In the genomic region with DNA sequence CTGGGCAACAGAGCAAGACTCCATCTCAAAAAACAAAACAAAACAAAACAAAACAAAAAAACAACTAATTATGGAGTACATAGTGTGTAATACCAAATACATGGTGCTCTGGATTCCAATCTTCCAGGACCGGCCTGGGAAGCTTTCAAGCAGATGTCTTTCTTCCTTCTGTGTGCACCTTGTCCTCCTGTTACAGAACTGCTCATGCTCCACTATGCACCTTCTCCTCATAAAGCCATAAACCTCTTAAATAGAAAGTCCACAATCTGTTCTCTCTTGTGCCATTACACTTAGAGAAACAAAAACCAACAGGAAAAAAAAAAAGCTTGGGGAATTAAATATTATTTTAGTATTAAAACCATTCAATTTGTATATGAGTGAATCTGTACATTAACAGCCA, we compare ENCODE assay signal across 28 cellular contexts.
"Had no signal": no experiment of that assay in that cellular context is flagged by ENCODE, and none has a peak within 500 bp of the region (broad histone marks: within the 10 kb centered on the region; RNA-seq: fewer than 3 reads in every experiment).

No MANE protein-coding gene starts in this region.

- ATAC-seq: heart right ventricle; natural killer cell; right cardiac atrium; sciatic nerve; stimulated activated memory B cell treated with anti-CD40 and anti-IgM and Interleukin-4, amounts not matched to agents 10 μg/mL and 1 μg/mL and 100 μg/mL, for 72 hours; stimulated activated naive CD8-positive, alpha-beta T cell treated with anti-CD3 and anti-CD28 coated beads, Interleukin-15, amount 100 ng/mL, for 72 hours had no signal

- H3K27me3 Mint-ChIP-seq: naive B cell; stimulated activated memory B cell treated with anti-CD40 and anti-IgM and Interleukin-4, amounts not matched to agents 10 μg/mL and 1 μg/mL and 100 μg/mL, for 72 hours; stimulated activated naive CD8-positive, alpha-beta T cell treated with anti-CD3 and anti-CD28 coated beads, Interleukin-15, amount 100 ng/mL, for 72 hours had no signal

- H3K4me1 Mint-ChIP-seq: naive B cell; natural killer cell; neural progenitor cell; stimulated activated memory B cell treated with anti-CD40 and anti-IgM and Interleukin-4, amounts not matched to agents 10 μg/mL and 1 μg/mL and 100 μg/mL, for 72 hours; stimulated activated naive CD8-positive, alpha-beta T cell treated with anti-CD3 and anti-CD28 coated beads, Interleukin-15, amount 100 ng/mL, for 72 hours had no signal

- H3K36me3 ChIP-seq: heart right ventricle, left ventricle myocardium inferior, neural progenitor cell, neutrophil, ovary, prostate gland, upper lobe of left lung had no signal

- H3K9me3 ChIP-seq: heart right ventricle, left ventricle myocardium inferior, neutrophil, ovary, prostate gland, tibial nerve, upper lobe of left lung had no signal

- DNase-seq: heart right ventricle; hippocampal formation; left ventricle myocardium inferior; mesendoderm; naive B cell; natural killer cell; nephron progenitor cell; ovary; posterior cingulate gyrus; retina; right cardiac atrium; stimulated activated CD4-positive, alpha-beta T cell treated with anti-CD3 and anti-CD28 coated beads, Interleukin-1b, Interleukin-23, amount 100 ng/mL, for 48 hours; stimulated activated CD4-positive, alpha-beta T cell treated with anti-CD3 and anti-CD28 coated beads, Interleukin-2, amount 100 ng/mL, for 48 hours; stimulated activated CD4-positive, alpha-beta T cell treated with anti-CD3 and anti-CD28 coated beads, Interleukin-4, amount 100 ng/mL, for 4 hours; stimulated activated CD8-positive, alpha-beta memory T cell treated with anti-CD3 and anti-CD28 coated beads, Interleukin-4, amount 100 ng/mL, for 48 hours; stimulated activated naive CD4-positive, alpha-beta T cell treated with Interleukin-2 at 50 U/mL for 16 hours; stimulated activated naive CD8-positive, alpha-beta T cell treated with anti-CD3 and anti-CD28 coated beads, Interleukin-15, amount 100 ng/mL, for 72 hours; substantia nigra; upper lobe of left lung had no signal

- H3K4me3 Mint-ChIP-seq: naive B cell; natural killer cell; nephron progenitor cell; neural progenitor cell; stimulated activated memory B cell treated with anti-CD40 and anti-IgM and Interleukin-4, amounts not matched to agents 10 μg/mL and 1 μg/mL and 100 μg/mL, for 72 hours; stimulated activated naive CD8-positive, alpha-beta T cell treated with anti-CD3 and anti-CD28 coated beads, Interleukin-15, amount 100 ng/mL, for 72 hours had no signal

- H2AFZ ChIP-seq: neural progenitor cell had no signal

- H3K27ac Mint-ChIP-seq: naive B cell; natural killer cell; nephron progenitor cell; neural progenitor cell; stimulated activated memory B cell treated with anti-CD40 and anti-IgM and Interleukin-4, amounts not matched to agents 10 μg/mL and 1 μg/mL and 100 μg/mL, for 72 hours; stimulated activated naive CD8-positive, alpha-beta T cell treated with anti-CD3 and anti-CD28 coated beads, Interleukin-15, amount 100 ng/mL, for 72 hours had no signal

- FAIRE-seq: keratinocyte had no signal

- H3K27ac ChIP-seq: heart right ventricle, left ventricle myocardium inferior, neural progenitor cell, neutrophil, ovary, prostate gland, skin epidermis, tibial nerve, upper lobe of left lung had no signal

- H3K4me1 ChIP-seq: neural progenitor cell, prostate gland, upper lobe of left lung had no signal

- H3K4me2 ChIP-seq: neural progenitor cell had no signal

- H3K4me3 ChIP-seq: heart right ventricle, left ventricle myocardium inferior, lung, neural progenitor cell, ovary, prostate gland, skin epidermis, tibial nerve, upper lobe of left lung had no signal

- H3K27me3 ChIP-seq: heart right ventricle, neural progenitor cell, neutrophil, ovary, tibial nerve, upper lobe of left lung had no signal

- H3K36me3 Mint-ChIP-seq: naive B cell; natural killer cell; stimulated activated memory B cell treated with anti-CD40 and anti-IgM and Interleukin-4, amounts not matched to agents 10 μg/mL and 1 μg/mL and 100 μg/mL, for 72 hours had no signal

- H3K9me3 Mint-ChIP-seq: natural killer cell; stimulated activated memory B cell treated with anti-CD40 and anti-IgM and Interleukin-4, amounts not matched to agents 10 μg/mL and 1 μg/mL and 100 μg/mL, for 72 hours; stimulated activated naive CD8-positive, alpha-beta T cell treated with anti-CD3 and anti-CD28 coated beads, Interleukin-15, amount 100 ng/mL, for 72 hours had no signal

- H3K9ac ChIP-seq: neural progenitor cell had no signal
